In the genomic region with DNA sequence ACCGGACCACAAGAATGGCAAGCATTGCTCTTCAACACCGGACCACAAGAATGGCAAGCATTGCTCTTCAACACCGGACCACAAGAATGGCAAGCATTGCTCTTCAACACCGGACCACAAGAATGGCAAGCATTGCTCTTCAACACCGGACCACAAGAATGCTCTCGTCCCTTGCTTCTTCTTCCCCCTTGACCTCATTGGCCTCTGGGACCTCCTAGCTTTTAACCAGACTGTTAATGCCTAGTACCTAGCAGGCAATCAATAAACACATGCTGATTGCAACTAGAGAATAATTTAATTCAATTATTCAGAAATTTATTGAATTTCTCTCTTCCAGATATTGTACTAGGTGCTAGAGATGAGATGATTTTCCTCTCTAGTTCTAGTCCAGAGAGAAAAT, we compare ENCODE assay signal across 12 cellular contexts. TPM values are rescaled to one million over a fixed set of nuclear protein-coding genes. Genes with fewer than 3 reads are reported as not detected.
"Had no signal": no experiment of that assay in that cellular context is flagged by ENCODE, and none has a peak within 500 bp of the region (broad histone marks: within the 10 kb centered on the region; RNA-seq: fewer than 3 reads in every experiment).

No MANE protein-coding gene starts in this region.

RNA-seq across cellular contexts. Expression of a gene that starts 28.0 kb away (rescaled TPM):
- total RNA-seq: activated B cell treated with CpG ODN at 0.5 μM for 24 hours; activated CD4-positive, alpha-beta memory T cell treated with anti-CD3 and anti-CD28 coated beads for 36 hours; activated CD4-positive, alpha-beta T cell treated with anti-CD3 and anti-CD28 coated beads, Interleukin-2, amount 10 ng/mL, durations not matched to agents 24 days and 14 days; activated CD8-positive, alpha-beta memory T cell treated with anti-CD3 and anti-CD28 coated beads for 36 hours; activated CD8-positive, alpha-beta T cell treated with anti-CD3 and anti-CD28 coated beads for 36 hours; activated naive CD4-positive, alpha-beta T cell treated with anti-CD3 and anti-CD28 coated beads for 36 hours; activated naive CD4-positive, alpha-beta T cell treated with anti-CD3 and anti-CD28 coated beads, Interleukin-2, amount 50 U/mL, for 72 hours; activated naive CD8-positive, alpha-beta T cell treated with anti-CD3 and anti-CD28 coated beads for 36 hours; activated T-cell treated with anti-CD3 and anti-CD28 coated beads, Interleukin-2, amount 50 U/mL, for 4 hours; activated T-cell treated with anti-CD3 and anti-CD28 coated beads, Interleukin-2, amount 50 U/mL, for 72 hours; activated T-helper 1 cell treated with anti-CD3 and anti-CD28 coated beads, Interleukin-12 subunit alpha, Interleukin-12 subunit beta, Interleukin-2, Interleukin-4 antibody, amounts not matched to agents 30 ng/mL and 10 ng/mL and 1 ng/mL, durations not matched to agents 14 hours and 24 hours and 36 hours; activated T-helper 17 cell treated with anti-CD3 and anti-CD28 coated beads, Interleukin-2, amount 50 U/mL, for 72 hours had no signal
